ENCODE assay signal across 8 cellular contexts in the genomic region with DNA sequence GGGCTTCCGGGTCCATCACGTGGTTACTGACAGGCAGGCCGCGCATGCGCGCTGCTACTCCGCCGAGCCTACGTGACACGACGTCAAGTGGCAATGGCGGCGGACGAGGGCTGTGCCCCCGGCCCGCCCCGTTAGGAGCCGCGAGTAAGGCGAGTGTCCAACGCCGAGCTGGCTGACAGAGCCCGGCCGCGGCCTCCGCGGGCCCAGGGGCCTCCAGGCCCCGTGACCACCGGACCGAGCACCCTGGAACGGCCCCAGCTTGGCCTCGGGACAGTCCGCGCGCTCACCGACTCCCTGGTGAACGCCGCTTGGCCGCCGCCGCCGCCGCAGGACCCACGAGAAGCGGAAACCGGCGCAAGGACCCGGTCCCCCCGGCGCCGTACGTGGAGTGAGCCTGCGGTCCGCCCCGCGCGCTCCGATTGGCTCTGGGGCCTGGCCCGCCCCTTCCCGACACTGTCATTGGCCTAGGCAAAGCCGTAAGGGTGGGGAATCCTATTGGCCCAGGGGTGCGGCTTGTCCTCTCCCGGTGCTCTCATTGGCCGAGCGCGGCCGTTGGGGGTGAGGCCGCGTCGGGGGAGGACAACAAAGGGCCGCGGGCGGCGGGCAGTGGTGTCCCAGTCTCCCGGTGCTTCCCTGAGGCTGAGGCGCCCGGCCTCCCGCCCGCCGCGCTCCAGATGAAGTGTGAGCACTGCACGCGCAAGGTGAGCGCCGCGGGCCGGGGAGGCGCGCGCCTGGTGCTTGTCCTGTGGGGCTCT. TPM values are rescaled to one million over a fixed set of nuclear protein-coding genes. Genes with fewer than 3 reads are reported as not detected.
A peak's percentile ranks its signal among the peaks of the same experiment; 100 is the strongest.
DNase-seq lines count a peak whose midpoint lies in the region; ATAC-seq and TF ChIP-seq lines count a peak whose summit lies in the region.

A gene (plus strand): TSS at position 612 of the 755 bp plus-strand sequence. CDS start 63 bp downstream, at position 675.

- H3K4me1 ChIP-seq in CD8-positive, alpha-beta T cell (ENCODE audit: insufficient read depth, low read length): peaks cover 17% of the 10 kb centered on the region

- peaks cover 29% of the 10 kb centered on the region for H3K4me1 Mint-ChIP-seq in CD8-positive, alpha-beta T cell (ENCODE audit: low read depth)

- TF ChIP-seq CTCF in CD8-positive, alpha-beta T cell (IDR thresholded peaks at IDR 0.05): no peak

- peak within 1 kb of the TSS; percentile 97 for H3K27ac Mint-ChIP-seq in CD8-positive, alpha-beta T cell

- CTCF ChIA-PET in CD8-positive, alpha-beta T cell (lab: Charles Lee): no interaction called here

- peak within 1 kb of the TSS; percentile 67 for H3K4me3 ChIP-seq in CD8-positive, alpha-beta T cell (ENCODE audit: low read depth, low read length)

- peak; percentile 89 to 98 (median 95) for DNase-seq in CD8-positive, alpha-beta T cell
- peak; percentile 91 for DNase-seq in HS-27A (ENCODE audit: low read depth)
- peak; percentile 81 for DNase-seq in NK-92 (lab: John Stamatoyannopoulos, UW; ENCODE audit: unreplicated experiment)
- peak; percentile 91 to 92 for DNase-seq in activated CD8-positive, alpha-beta memory T cell treated with anti-CD3 and anti-CD28 coated beads for 1 hour (ENCODE audit: extremely low read depth in 1 of 2, low read depth in 1 of 2)
- DNase-seq in effector CD8-positive, alpha-beta T cell (lab: John Stamatoyannopoulos, UW): peak; percentile 93
- DNase-seq in lung microvascular endothelial cell (ENCODE audit: low read depth in 2 of 2): peak; percentile 99
- peak; percentile 90 to 96 (median 95) for DNase-seq in stimulated activated CD4-positive, alpha-beta T cell treated with anti-CD3 and anti-CD28 coated beads, TNF-alpha, amount 100 ng/mL, for 48 hours (ENCODE audit: low read depth in 3 of 3)

- H3K27ac ChIP-seq in CD8-positive, alpha-beta T cell (ENCODE audit: low read depth, low read length): peak within 1 kb of the TSS; percentile 96

- H3K9me3 Mint-ChIP-seq in CD8-positive, alpha-beta T cell: no peaks in the 10 kb centered on the region

- POLR2A ChIA-PET in CD8-positive, alpha-beta T cell (lab: Charles Lee): interaction anchor here (0.6 to 1.8 kb wide), 9 partner anchors 9 to 259 kb away, joined by 3 to 11 read pairs (median 3); a partner anchor contains a TSS

- H3K27me3 Mint-ChIP-seq in CD8-positive, alpha-beta T cell (ENCODE audit: low read depth): no peaks in the 10 kb centered on the region

- H3K4me3 Mint-ChIP-seq in CD8-positive, alpha-beta T cell: peak within 1 kb of the TSS; percentile 87

- H3K36me3 Mint-ChIP-seq in CD8-positive, alpha-beta T cell: peaks cover 27% of the 10 kb centered on the region

- H3K36me3 ChIP-seq in CD8-positive, alpha-beta T cell (ENCODE audit: insufficient read depth, low read length): peaks cover 5% of the 10 kb centered on the region

- H3K9me3 ChIP-seq in CD8-positive, alpha-beta T cell (ENCODE audit: low read length): no peaks in the 10 kb centered on the region

- peak; percentile 97 for ATAC-seq in CD8-positive, alpha-beta T cell
- peak; percentile 92 for ATAC-seq in GM19467 (IDR thresholded peaks at IDR 0.05; ENCODE audit: unreplicated experiment)

- intact Hi-C loops in CD8-positive, alpha-beta T cell (cut with DNase I, micrococcal nuclease): loop anchor here (1.0 to 10.0 kb wide), 14 partner anchors 8 to 594 kb away; a partner anchor contains a TSS

- H3K27me3 ChIP-seq in CD8-positive, alpha-beta T cell (ENCODE audit: insufficient read depth, low read length): no peaks in the 10 kb centered on the region

RNA-seq across cellular contexts. Expression of the gene that starts here (rescaled TPM):
- total RNA-seq in CD8-positive, alpha-beta T cell: 10 to 100 TPM; 60.0 to 60.1 TPM
- 50.1 and 96.2 TPM in 2 replicates for total RNA-seq in lung microvascular endothelial cell

Comparison
In these comparisons a context has a peak if more than half of its experiments do, and no peak if none do; other contexts are left out.
1. Peak in every context shown above with its lines: DNase-seq, ATAC-seq, H3K4me3 ChIP-seq and H3K27ac ChIP-seq.